31 cellular contexts compared by ENCODE assay signal in the genomic region with DNA sequence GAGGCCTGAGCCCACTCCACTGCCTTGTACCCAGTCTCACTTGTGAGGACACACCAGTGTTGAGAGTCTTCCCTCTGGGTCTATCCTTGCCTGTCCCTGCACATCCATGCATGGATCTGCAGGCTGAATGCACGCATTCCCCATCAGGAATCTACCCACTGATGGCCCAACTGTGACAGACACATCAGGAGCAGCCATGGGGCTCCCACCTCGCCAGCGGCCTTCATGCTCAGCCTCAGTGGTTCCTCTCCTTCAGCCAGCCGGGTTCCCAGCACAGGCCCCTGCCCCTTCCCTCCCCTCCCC. TPM values are rescaled to one million over a fixed set of nuclear protein-coding genes. Genes with fewer than 3 reads are reported as not detected.
"Had no signal": no experiment of that assay in that cellular context is flagged by ENCODE, and none has a peak within 500 bp of the region (broad histone marks: within the 10 kb centered on the region; RNA-seq: fewer than 3 reads in every experiment).

No MANE protein-coding gene starts in this region.

- H3K4me1 ChIP-seq: foreskin keratinocyte, gastroesophageal sphincter, prostate gland, right atrium auricular region had no signal

- FAIRE-seq: islet of Langerhans had no signal

- H3K9me3 ChIP-seq: gastroesophageal sphincter, heart right ventricle, prostate gland, right atrium auricular region, spleen, thoracic aorta, tibial nerve had no signal

- ATAC-seq: esophagus mucosa; foreskin keratinocyte; gastroesophageal sphincter; left colon; natural killer cell treated with Interleukin-12 subunit alpha and Interleukin-12 subunit beta and Interleukin-15 and Interleukin-18, amount 100 ng/mL, for 72 hours; stimulated activated naive CD8-positive, alpha-beta T cell treated with anti-CD3 and anti-CD28 coated beads, Interleukin-15, Interleukin-2, amounts not matched to agents 100 U/mL and 50 U/mL, for 24 hours had no signal

- H3K36me3 Mint-ChIP-seq: memory B cell; naive B cell; natural killer cell treated with Interleukin-12 subunit alpha and Interleukin-12 subunit beta and Interleukin-15 and Interleukin-18, amount 100 ng/mL, for 72 hours; stimulated activated memory B cell treated with anti-CD40 and anti-IgM and Interleukin-4, amounts not matched to agents 10 μg/mL and 1 μg/mL and 100 μg/mL, for 72 hours had no signal

- H3K4me3 ChIP-seq: gastroesophageal sphincter, heart right ventricle, lung, prostate gland, right atrium auricular region, skin epidermis, spleen, thoracic aorta, tibial nerve had no signal

- H3K27me3 ChIP-seq: heart right ventricle, right atrium auricular region, spleen, tibial nerve had no signal

- DNase-seq: caudate nucleus; cerebellar nuclear complex; effector CD8-positive, alpha-beta T cell; endodermal cell; foreskin keratinocyte; heart right ventricle; hippocampal formation; kidney glomerular epithelial cell; left ventricle myocardium superior; naive B cell; stimulated activated CD4-positive, alpha-beta T cell treated with anti-CD3 and anti-CD28 coated beads, Interleukin-4, amount 100 ng/mL, for 4 hours; stimulated activated naive CD8-positive, alpha-beta T cell treated with anti-CD3 and anti-CD28 coated beads, Interleukin-15, Interleukin-2, amounts not matched to agents 100 U/mL and 50 U/mL, for 24 hours had no signal

- H3K4me1 Mint-ChIP-seq: memory B cell; naive B cell; neural crest cell; stimulated activated memory B cell treated with anti-CD40 and anti-IgM and Interleukin-4, amounts not matched to agents 10 μg/mL and 1 μg/mL and 100 μg/mL, for 72 hours had no signal

- H3K27me3 Mint-ChIP-seq: memory B cell; natural killer cell treated with Interleukin-12 subunit alpha and Interleukin-12 subunit beta and Interleukin-15 and Interleukin-18, amount 100 ng/mL, for 72 hours had no signal

- H3K27ac ChIP-seq: epithelial cell of prostate, foreskin keratinocyte, gastroesophageal sphincter, prostate gland, skin epidermis, spleen, thoracic aorta, tibial nerve had no signal

- H3K4me3 Mint-ChIP-seq: endodermal cell; memory B cell; naive B cell; natural killer cell treated with Interleukin-12 subunit alpha and Interleukin-12 subunit beta and Interleukin-15 and Interleukin-18, amount 100 ng/mL, for 72 hours; neural crest cell; stimulated activated memory B cell treated with anti-CD40 and anti-IgM and Interleukin-4, amounts not matched to agents 10 μg/mL and 1 μg/mL and 100 μg/mL, for 72 hours had no signal

- H3K27ac Mint-ChIP-seq: endodermal cell; memory B cell; naive B cell; natural killer cell treated with Interleukin-12 subunit alpha and Interleukin-12 subunit beta and Interleukin-15 and Interleukin-18, amount 100 ng/mL, for 72 hours; stimulated activated memory B cell treated with anti-CD40 and anti-IgM and Interleukin-4, amounts not matched to agents 10 μg/mL and 1 μg/mL and 100 μg/mL, for 72 hours had no signal

- H3K9me3 Mint-ChIP-seq: endodermal cell; memory B cell; naive B cell; natural killer cell treated with Interleukin-12 subunit alpha and Interleukin-12 subunit beta and Interleukin-15 and Interleukin-18, amount 100 ng/mL, for 72 hours; neural crest cell; stimulated activated memory B cell treated with anti-CD40 and anti-IgM and Interleukin-4, amounts not matched to agents 10 μg/mL and 1 μg/mL and 100 μg/mL, for 72 hours had no signal

- H3K36me3 ChIP-seq: gastroesophageal sphincter, heart right ventricle, prostate gland, right atrium auricular region, spleen, thoracic aorta, tibial nerve had no signal

RNA-seq across cellular contexts. Expression of a gene that starts 21.3 kb away (rescaled TPM):
- total RNA-seq: endodermal cell; esophagus mucosa; foreskin keratinocyte; gastroesophageal sphincter; left colon; left ventricle myocardium superior; lung; mononuclear cell; natural killer cell treated with Interleukin-12 subunit alpha and Interleukin-12 subunit beta and Interleukin-15 and Interleukin-18, amount 100 ng/mL, for 72 hours; neural crest cell; osteocyte; right atrium auricular region; thoracic aorta; tibial nerve; urinary bladder had no signal
- polyA plus RNA-seq: foreskin keratinocyte, lung had no signal
